ENCODE assay signal across 8 cellular contexts in genomic region chr15:85477730-85478129, GRCh38.
A peak's percentile ranks its signal among the peaks of the same experiment; 100 is the strongest.
DNase-seq lines count a peak whose midpoint lies in the region; ATAC-seq and TF ChIP-seq lines count a peak whose summit lies in the region.

No MANE protein-coding gene starts in this region.

- 0 out of 2 replicates have a peak, but pooled peaks have one; percentile 16 for TF ChIP-seq CTCF in A673 (conservative IDR thresholded peaks at IDR 0.05; ENCODE audit: low read depth, low read length)

- H3K4me3 Mint-ChIP-seq in activated naive CD8-positive, alpha-beta T cell treated with anti-CD3 and anti-CD28 coated beads for 36 hours, result no peak overlapping the region
- no peak overlapping the region for H3K4me3 Mint-ChIP-seq in activated T-helper 2 cell treated with anti-CD3 and anti-CD28 coated beads, Interferon-gamma antibody, Interleukin-2, Interleukin-4, amounts not matched to agents 10 μg/mL and 5 μg/mL and 100 μg/mL, durations not matched to agents 14 hours and 24 hours and 36 hours (ENCODE audit: low read depth)

- intact Hi-C loops in A673 (cut with micrococcal nuclease; ENCODE audit: unreplicated experiment), result no loop called here
- intact Hi-C loops in head of caudate nucleus (cut with DNase I), result no loop called here
- intact Hi-C loops in activated T-helper 2 cell treated with anti-CD3 and anti-CD28 coated beads, Interferon-gamma antibody, Interleukin-2, Interleukin-4, amounts not matched to agents 10 μg/mL and 5 μg/mL and 100 μg/mL, durations not matched to agents 14 hours and 24 hours and 36 hours (cut with micrococcal nuclease), result no loop called here

- H3K4me3 ChIP-seq in A673 (ENCODE audit: low read depth, low read length, poor library complexity, severe bottlenecking), result no peak overlapping the region

- H3K27me3 ChIP-seq in A673 (replicated peaks; ENCODE audit: insufficient read depth, low read depth, low read length, poor library complexity), result no peaks in the 10 kb centered on the region

- peak overlapping the region; percentile 60 for H3K27ac Mint-ChIP-seq in activated naive CD8-positive, alpha-beta T cell treated with anti-CD3 and anti-CD28 coated beads for 36 hours
- H3K27ac Mint-ChIP-seq in activated T-helper 2 cell treated with anti-CD3 and anti-CD28 coated beads, Interferon-gamma antibody, Interleukin-2, Interleukin-4, amounts not matched to agents 10 μg/mL and 5 μg/mL and 100 μg/mL, durations not matched to agents 14 hours and 24 hours and 36 hours, result no peak overlapping the region

- no peaks in the 10 kb centered on the region for H3K9me3 Mint-ChIP-seq in activated naive CD8-positive, alpha-beta T cell treated with anti-CD3 and anti-CD28 coated beads for 36 hours
- no peaks in the 10 kb centered on the region for H3K9me3 Mint-ChIP-seq in activated T-helper 2 cell treated with anti-CD3 and anti-CD28 coated beads, Interferon-gamma antibody, Interleukin-2, Interleukin-4, amounts not matched to agents 10 μg/mL and 5 μg/mL and 100 μg/mL, durations not matched to agents 14 hours and 24 hours and 36 hours

- H3K27ac ChIP-seq in A673 (ENCODE audit: low read depth, low read length, poor library complexity, severe bottlenecking), result no peak overlapping the region

- no peaks in the 10 kb centered on the region for H3K36me3 ChIP-seq in A673 (ENCODE audit: insufficient read depth, low read length, poor library complexity, severe bottlenecking)

- peaks cover 94% of the 10 kb centered on the region for H3K4me1 ChIP-seq in A673 (ENCODE audit: insufficient read depth, low read length, poor library complexity, severe bottlenecking)

- peaks cover 86% of the 10 kb centered on the region for H3K4me1 Mint-ChIP-seq in activated naive CD8-positive, alpha-beta T cell treated with anti-CD3 and anti-CD28 coated beads for 36 hours
- H3K4me1 Mint-ChIP-seq in activated T-helper 2 cell treated with anti-CD3 and anti-CD28 coated beads, Interferon-gamma antibody, Interleukin-2, Interleukin-4, amounts not matched to agents 10 μg/mL and 5 μg/mL and 100 μg/mL, durations not matched to agents 14 hours and 24 hours and 36 hours (ENCODE audit: low read depth), result peaks cover 53% of the 10 kb centered on the region

- H3K27me3 Mint-ChIP-seq in activated naive CD8-positive, alpha-beta T cell treated with anti-CD3 and anti-CD28 coated beads for 36 hours, result no peaks in the 10 kb centered on the region
- H3K27me3 Mint-ChIP-seq in activated T-helper 2 cell treated with anti-CD3 and anti-CD28 coated beads, Interferon-gamma antibody, Interleukin-2, Interleukin-4, amounts not matched to agents 10 μg/mL and 5 μg/mL and 100 μg/mL, durations not matched to agents 14 hours and 24 hours and 36 hours (ENCODE audit: low read depth), result no peaks in the 10 kb centered on the region

- no TSS peak for BruUV-seq in A673 (replicated peaks; lab: Mats Ljungman, UMichigan)

- CTCF ChIA-PET in A673 (lab: Charles Lee), result interaction anchor here (0.6 kb wide), 1 partner anchor 16 kb away, joined by 4 read pairs; no protein-coding TSS in a partner anchor

- H3K36me3 Mint-ChIP-seq in activated naive CD8-positive, alpha-beta T cell treated with anti-CD3 and anti-CD28 coated beads for 36 hours, result peaks cover 7% of the 10 kb centered on the region
- no peaks in the 10 kb centered on the region for H3K36me3 Mint-ChIP-seq in activated T-helper 2 cell treated with anti-CD3 and anti-CD28 coated beads, Interferon-gamma antibody, Interleukin-2, Interleukin-4, amounts not matched to agents 10 μg/mL and 5 μg/mL and 100 μg/mL, durations not matched to agents 14 hours and 24 hours and 36 hours (ENCODE audit: low read depth)

- H3K9me3 ChIP-seq in A673 (ENCODE audit: low read depth, low read length, poor library complexity, severe bottlenecking), result no peaks in the 10 kb centered on the region

- POLR2A ChIA-PET in A673 (lab: Charles Lee; ENCODE audit: low non-redundant PET), result no interaction called here

- no peak for ATAC-seq in HG02981 (IDR thresholded peaks at IDR 0.05; ENCODE audit: unreplicated experiment)

- DNase-seq in A673 (ENCODE audit: low spot score) (peak; percentile 61), H4 (ENCODE audit: low spot score) (peak; percentile 27), iris pigment epithelial cell (ENCODE audit: low read depth) (peak; percentile 84), head of caudate nucleus (no peak), cerebellar cortex (ENCODE audit: low spot score) (no peak)
- no peak for DNase-seq in activated naive CD8-positive, alpha-beta T cell treated with anti-CD3 and anti-CD28 coated beads for 36 hours
- no peak for DNase-seq in activated T-helper 2 cell treated with anti-CD3 and anti-CD28 coated beads, Interferon-gamma antibody, Interleukin-2, Interleukin-4, amounts not matched to agents 10 μg/mL and 5 μg/mL and 100 μg/mL, durations not matched to agents 14 hours and 24 hours and 36 hours (ENCODE audit: low spot score)

Comparison
In these comparisons a context has a peak if more than half of its experiments do, and no peak if none do; other contexts are left out.
1. DNase-seq: peak in A673 (single experiment), H4 (single experiment) and iris pigment epithelial cell (single experiment); none in activated naive CD8-positive, alpha-beta T cell treated with anti-CD3 and anti-CD28 coated beads for 36 hours (single experiment), head of caudate nucleus (0 of 42), cerebellar cortex (single experiment) and activated T-helper 2 cell treated with anti-CD3 and anti-CD28 coated beads, Interferon-gamma antibody, Interleukin-2, Interleukin-4, amounts not matched to agents 10 μg/mL and 5 μg/mL and 100 μg/mL, durations not matched to agents 14 hours and 24 hours and 36 hours (single experiment).